In the genomic region with DNA sequence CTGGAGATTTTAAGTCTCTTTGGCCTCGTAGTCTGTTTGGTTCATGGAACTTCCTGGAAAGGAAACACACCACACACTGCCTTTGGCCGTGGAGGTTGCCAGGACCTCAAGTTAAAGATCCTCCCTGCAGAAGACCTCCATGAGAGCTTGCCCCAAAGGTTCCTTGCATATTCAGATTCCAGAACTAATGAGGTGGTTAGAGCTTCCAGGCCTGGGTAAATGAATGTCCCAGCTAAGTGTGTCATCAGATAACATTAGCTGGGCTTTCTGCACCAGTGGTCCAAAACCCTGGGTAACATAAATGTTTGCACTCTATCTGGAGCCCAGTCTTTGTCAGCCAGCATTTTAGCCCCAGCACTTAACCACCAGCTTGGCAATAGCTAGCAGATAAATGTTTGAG, we compare ENCODE assay signal across 11 cellular contexts.
DNase-seq lines count a peak whose midpoint lies in the region; TF ChIP-seq lines count a peak whose summit lies in the region.
"Had no signal": no experiment of that assay in that cellular context is flagged by ENCODE, and none has a peak within 500 bp of the region (broad histone marks: within the 10 kb centered on the region; RNA-seq: fewer than 3 reads in every experiment).

No MANE protein-coding gene starts in this region.

- peaks cover 98% of the 10 kb centered on the region for H3K4me1 Mint-ChIP-seq in activated T-cell treated with anti-CD3 and anti-CD28 coated beads, Interleukin-2, amount 50 U/mL, for 24 hours (ENCODE audit: low read depth)
- peaks cover 99% of the 10 kb centered on the region for H3K4me1 Mint-ChIP-seq in activated T-helper 1 cell treated with anti-CD3 and anti-CD28 coated beads, Interleukin-12 subunit alpha, Interleukin-12 subunit beta, Interleukin-2, Interleukin-4 antibody, amounts not matched to agents 30 ng/mL and 10 ng/mL and 1 ng/mL, durations not matched to agents 14 hours and 24 hours and 36 hours (ENCODE audit: low read depth)

- H3K4me3 ChIP-seq in kidney epithelial cell (ENCODE audit: low read depth, low read length) = no peak overlapping the region
- H3K4me3 ChIP-seq in subcutaneous abdominal adipose tissue (ENCODE audit: low read depth in 1 of 5, low read length in 5 of 5) = no peak overlapping the region

- peaks cover 23% of the 10 kb centered on the region for H3K36me3 Mint-ChIP-seq in activated T-cell treated with anti-CD3 and anti-CD28 coated beads, Interleukin-2, amount 50 U/mL, for 24 hours (ENCODE audit: low read depth)
- peaks cover 23% of the 10 kb centered on the region for H3K36me3 Mint-ChIP-seq in activated T-helper 1 cell treated with anti-CD3 and anti-CD28 coated beads, Interleukin-12 subunit alpha, Interleukin-12 subunit beta, Interleukin-2, Interleukin-4 antibody, amounts not matched to agents 30 ng/mL and 10 ng/mL and 1 ng/mL, durations not matched to agents 14 hours and 24 hours and 36 hours (ENCODE audit: low read depth)

- no peak overlapping the region for H3K4me3 Mint-ChIP-seq in activated T-cell treated with anti-CD3 and anti-CD28 coated beads, Interleukin-2, amount 50 U/mL, for 24 hours
- H3K4me3 Mint-ChIP-seq in activated T-helper 1 cell treated with anti-CD3 and anti-CD28 coated beads, Interleukin-12 subunit alpha, Interleukin-12 subunit beta, Interleukin-2, Interleukin-4 antibody, amounts not matched to agents 30 ng/mL and 10 ng/mL and 1 ng/mL, durations not matched to agents 14 hours and 24 hours and 36 hours = peak overlapping the region; percentile 10

- peak overlapping the region in 1 of 5 donors; percentile 5 for H3K9ac ChIP-seq in subcutaneous abdominal adipose tissue (ENCODE audit: low read length in 5 of 5)

- H3K27me3 ChIP-seq in kidney epithelial cell (ENCODE audit: control insufficient read depth, insufficient read depth, low read length) = no peaks in the 10 kb centered on the region
- no peaks in the 10 kb centered on the region for H3K27me3 ChIP-seq in subcutaneous abdominal adipose tissue (ENCODE audit: control insufficient read depth in 5 of 5, insufficient read depth in 4 of 5, low read length in 5 of 5)

- H3K36me3 ChIP-seq in kidney epithelial cell (ENCODE audit: control insufficient read depth, insufficient read depth, low read length) (no peaks in the 10 kb centered on the region), subcutaneous abdominal adipose tissue (ENCODE audit: control insufficient read depth in 5 of 5, insufficient read depth in 5 of 5, low read length in 5 of 5) (peaks cover 0 to 20% (median 11%) of the 10 kb centered on the region in 5 donors)

- no peaks in the 10 kb centered on the region for H3K9me3 ChIP-seq in subcutaneous abdominal adipose tissue (ENCODE audit: control insufficient read depth in 5 of 5, low read length in 5 of 5)

- H3K27me3 Mint-ChIP-seq in activated T-cell treated with anti-CD3 and anti-CD28 coated beads, Interleukin-2, amount 50 U/mL, for 24 hours = no peaks in the 10 kb centered on the region
- H3K27me3 Mint-ChIP-seq in activated T-helper 1 cell treated with anti-CD3 and anti-CD28 coated beads, Interleukin-12 subunit alpha, Interleukin-12 subunit beta, Interleukin-2, Interleukin-4 antibody, amounts not matched to agents 30 ng/mL and 10 ng/mL and 1 ng/mL, durations not matched to agents 14 hours and 24 hours and 36 hours (ENCODE audit: insufficient read depth) = no peaks in the 10 kb centered on the region

- H3K9me3 Mint-ChIP-seq in activated T-cell treated with anti-CD3 and anti-CD28 coated beads, Interleukin-2, amount 50 U/mL, for 24 hours = no peaks in the 10 kb centered on the region
- H3K9me3 Mint-ChIP-seq in activated T-helper 1 cell treated with anti-CD3 and anti-CD28 coated beads, Interleukin-12 subunit alpha, Interleukin-12 subunit beta, Interleukin-2, Interleukin-4 antibody, amounts not matched to agents 30 ng/mL and 10 ng/mL and 1 ng/mL, durations not matched to agents 14 hours and 24 hours and 36 hours = no peaks in the 10 kb centered on the region

- peak overlapping the region; percentile 81 for H3K27ac ChIP-seq in subcutaneous abdominal adipose tissue (ENCODE audit: low read depth, low read length)

- peaks cover 36 to 93% (median 80%) of the 10 kb centered on the region in 5 donors for H3K4me1 ChIP-seq in subcutaneous abdominal adipose tissue (ENCODE audit: control insufficient read depth in 5 of 5, insufficient read depth in 5 of 5, low read length in 5 of 5)

- intact Hi-C loops in activated T-helper 1 cell treated with anti-CD3 and anti-CD28 coated beads, Interleukin-12 subunit alpha, Interleukin-12 subunit beta, Interleukin-2, Interleukin-4 antibody, amounts not matched to agents 30 ng/mL and 10 ng/mL and 1 ng/mL, durations not matched to agents 14 hours and 24 hours and 36 hours (cut with micrococcal nuclease) = no loop called here

- TF ChIP-seq CTCF in kidney epithelial cell (IDR thresholded peaks at IDR 0.05; ENCODE audit: insufficient read depth, low read length, poor library complexity, severe bottlenecking) = no peak

- no peak for DNase-seq in activated T-cell treated with anti-CD3 and anti-CD28 coated beads, Interleukin-2, amount 50 U/mL, for 24 hours
- DNase-seq in activated T-cell treated with anti-CD3 and anti-CD28 coated beads, Interleukin-2, amount 50 U/mL, for 1 hour = no peak
- no peak for DNase-seq in activated T-helper 1 cell treated with anti-CD3 and anti-CD28 coated beads, Interleukin-12 subunit alpha, Interleukin-12 subunit beta, Interleukin-2, Interleukin-4 antibody, amounts not matched to agents 30 ng/mL and 10 ng/mL and 1 ng/mL, durations not matched to agents 14 hours and 24 hours and 36 hours (ENCODE audit: low spot score)
- DNase-seq in kidney epithelial cell (ENCODE audit: low read depth) = peak; percentile 98
- no peak for DNase-seq in activated effector memory CD4-positive, alpha-beta T cell treated with anti-CD3 and anti-CD28 coated beads, Interleukin-2, amount 50 U/mL, for 16 hours
- no peak for DNase-seq in stimulated activated CD4-positive, alpha-beta T cell treated with anti-CD3 and anti-CD28 coated beads, Interleukin-2, amount 100 ng/mL, for 48 hours
- no peak for DNase-seq in NCI-H774 (lab: John Stamatoyannopoulos, UW)
- DNase-seq: activated CD4-positive, CD25-positive, alpha-beta regulatory T cell treated with anti-CD3 and anti-CD28 coated beads, Interleukin-2, amount 50 U/mL, for 72 hours; foreskin fibroblast; NCI-H1436 treated with DMSO at 0.1 percent for 48 hours had no signal

- peak overlapping the region; percentile 91 for H3K27ac Mint-ChIP-seq in activated T-cell treated with anti-CD3 and anti-CD28 coated beads, Interleukin-2, amount 50 U/mL, for 24 hours
- peak overlapping the region; percentile 81 for H3K27ac Mint-ChIP-seq in activated T-helper 1 cell treated with anti-CD3 and anti-CD28 coated beads, Interleukin-12 subunit alpha, Interleukin-12 subunit beta, Interleukin-2, Interleukin-4 antibody, amounts not matched to agents 30 ng/mL and 10 ng/mL and 1 ng/mL, durations not matched to agents 14 hours and 24 hours and 36 hours
